ENCODE assay signal across 8 cellular contexts in the genomic region with DNA sequence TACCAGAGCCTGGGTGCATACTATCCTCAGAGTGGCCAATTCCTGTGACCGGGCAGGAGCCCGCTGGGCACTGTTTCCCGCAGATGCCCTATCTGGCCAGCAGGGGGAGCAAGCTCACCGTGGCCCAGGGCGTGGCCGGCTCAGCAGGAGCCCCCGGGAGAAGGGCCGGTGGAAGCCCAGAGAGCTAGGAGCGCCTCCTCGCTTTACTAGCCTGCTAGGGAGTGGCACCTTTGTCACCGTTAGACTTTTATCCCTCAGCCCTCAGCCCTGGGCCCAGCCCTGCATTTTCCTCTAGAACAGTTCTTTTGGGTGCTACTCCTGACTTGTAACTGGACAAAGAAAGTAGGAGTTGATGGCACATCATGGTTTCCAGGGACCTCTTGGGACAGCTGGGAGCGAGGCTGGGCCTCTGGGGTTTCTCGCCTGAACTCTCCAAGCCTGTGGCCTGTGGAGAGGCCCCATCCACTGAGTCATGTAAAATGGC. TPM values are rescaled to one million over a fixed set of nuclear protein-coding genes. Genes with fewer than 3 reads are reported as not detected.
A peak's percentile ranks its signal among the peaks of the same experiment; 100 is the strongest.
DNase-seq lines count a peak whose midpoint lies in the region; ATAC-seq and TF ChIP-seq lines count a peak whose summit lies in the region.

No MANE protein-coding gene starts in this region.

- peak; percentile 81 for TF ChIP-seq CTCF in BE2C (IDR thresholded peaks at IDR 0.05; ENCODE audit: low read depth, low read length)

- H3K4me1 ChIP-seq in BE2C: no peaks in the 10 kb centered on the region; the same call in 1 of the 2 replicates

- H3K36me3 ChIP-seq in BE2C: no peaks in the 10 kb centered on the region

- peak; percentile 68 for DNase-seq in BE2C
- peak; percentile 38 for DNase-seq in NCI-H526 treated with DMSO at 0.1 percent for 48 hours (lab: John Stamatoyannopoulos, UW)
- DNase-seq in activated CD4-positive, alpha-beta T cell treated with anti-CD3 and anti-CD28 coated beads, Interleukin-2, amount 50 U/mL, for 24 hours (ENCODE audit: low read depth in 1 of 2, low spot score in 1 of 2): peak; percentile 36 to 52
- peak; percentile 29 for DNase-seq in dedifferentiated amniotic fluid mesenchymal stem cell (ENCODE audit: extremely low spot score)
- peak; percentile 69 to 77 for DNase-seq in lung microvascular endothelial cell (ENCODE audit: low read depth in 2 of 2)
- DNase-seq in stimulated activated CD8-positive, alpha-beta memory T cell treated with anti-CD3 and anti-CD28 coated beads, Interleukin-15, amount 100 ng/mL, for 48 hours (ENCODE audit: low read depth in 2 of 2): peak; percentile 56 to 58

- H3K27me3 ChIP-seq in BE2C: no peaks in the 10 kb centered on the region

- peak; percentile 88 for ATAC-seq in GM19023 (IDR thresholded peaks at IDR 0.05; ENCODE audit: unreplicated experiment)
- ATAC-seq in HG03135 (IDR thresholded peaks at IDR 0.05; ENCODE audit: unreplicated experiment): peak; percentile 83

- no peaks in the 10 kb centered on the region for H3K9me3 ChIP-seq in BE2C

- H3K4me3 ChIP-seq in BE2C (ENCODE audit: low read depth, low read length): no peak overlapping the region

RNA-seq across cellular contexts. Expression of a gene that starts 24.0 kb away (rescaled TPM):
- 22.9 TPM for polyA plus RNA-seq in BE2C (2012; ENCODE audit: insufficient read depth, insufficient read length, low read depth)
- total RNA-seq in lung microvascular endothelial cell: 6.1 and 6.2 TPM in 2 replicates

RNA-seq across cellular contexts. Expression of a gene that starts 56.8 kb away (rescaled TPM):
- polyA plus RNA-seq in BE2C (2012; ENCODE audit: insufficient read depth, insufficient read length, low read depth): 6.0 TPM
- total RNA-seq in lung microvascular endothelial cell: 22.7 and 26.2 TPM in 2 replicates
